In genomic region chr19:6108721-6109633, GRCh38 we compare ENCODE assay signal across 8 cellular contexts. TPM values are rescaled to one million over a fixed set of nuclear protein-coding genes. Genes with fewer than 3 reads are reported as not detected.
DNase-seq lines count a peak whose midpoint lies in the region; ATAC-seq, FAIRE-seq and TF ChIP-seq lines count a peak whose summit lies in the region.

No MANE protein-coding gene starts in this region.

- 5% methylated on average over 42 of the region's 47 CpGs for WGBS in hepatocyte (ENCODE audit: low lambda C conversion rate, missing lambda C conversion rate)

- H4K20me1 ChIP-seq in astrocyte (ENCODE audit: insufficient read depth, low read length), result no peaks in the 10 kb centered on the region
- H4K20me1 ChIP-seq in hepatocyte (ENCODE audit: insufficient read depth, poor library complexity, severe bottlenecking), result no peaks in the 10 kb centered on the region

- H3K9me3 Mint-ChIP-seq in astrocyte (ENCODE audit: unreplicated experiment), result no peaks in the 10 kb centered on the region

- H2AFZ ChIP-seq in astrocyte (ENCODE audit: low read depth, low read length) (peak overlapping the region; percentile 86), hepatocyte (peak overlapping the region; percentile 75)

- H3K9ac ChIP-seq in astrocyte (ENCODE audit: low read length), result peak overlapping the region; percentile 83

- H3K9me2 ChIP-seq in hepatocyte (replicated peaks; ENCODE audit: insufficient read depth), result no peaks in the 10 kb centered on the region

- no peak for TF ChIP-seq CTCF in astrocyte (IDR thresholded peaks at IDR 0.05; ENCODE audit: insufficient read depth, low read depth, low read length)
- TF ChIP-seq CTCF in hepatocyte (IDR thresholded peaks at IDR 0.05; ENCODE audit: poor library complexity), result no peak

- intact Hi-C loops in sciatic nerve (cut with DNase I), result no loop called here

- no peaks in the 10 kb centered on the region for H3K36me3 Mint-ChIP-seq in astrocyte (ENCODE audit: low read depth, unreplicated experiment)

- H3K4me1 Mint-ChIP-seq in astrocyte (ENCODE audit: low read depth, unreplicated experiment), result peaks cover 16% of the 10 kb centered on the region

- H3K36me3 ChIP-seq in astrocyte (ENCODE audit: insufficient read depth, low read length) (no peaks in the 10 kb centered on the region), hepatocyte (replicated peaks; ENCODE audit: insufficient read depth, low read depth) (no peaks in the 10 kb centered on the region)

- H3K27ac ChIP-seq in astrocyte (ENCODE audit: low read depth, low read length), result peak overlapping the region; percentile 57
- no peak overlapping the region for H3K27ac ChIP-seq in hepatocyte

- ATAC-seq in SK-N-SH treated with all-trans-retinoic acid at 6 μM for 48 hours, result peak; percentile 17
- peak; percentile 59 for ATAC-seq in sciatic nerve
- no peak for ATAC-seq in GM18870 (IDR thresholded peaks at IDR 0.05; ENCODE audit: unreplicated experiment)
- ATAC-seq in HG03432 (IDR thresholded peaks at IDR 0.05; ENCODE audit: unreplicated experiment), result no peak

- H3K79me2 ChIP-seq in astrocyte (ENCODE audit: insufficient read depth, low read length), result peaks cover 6% of the 10 kb centered on the region
- H3K79me2 ChIP-seq in hepatocyte, result no peaks in the 10 kb centered on the region

- H3K27me3 Mint-ChIP-seq in astrocyte (ENCODE audit: low read depth, unreplicated experiment), result peaks cover 8% of the 10 kb centered on the region

- H3K27ac Mint-ChIP-seq in astrocyte (ENCODE audit: unreplicated experiment), result peak overlapping the region; percentile 86

- H3K27me3 ChIP-seq in astrocyte (ENCODE audit: insufficient read depth, low read length), result no peaks in the 10 kb centered on the region
- H3K27me3 ChIP-seq in hepatocyte, result peaks cover 5% of the 10 kb centered on the region

- no peak for FAIRE-seq in astrocyte (lab: Jason Lieb, UNC)

- H3K4me1 ChIP-seq in astrocyte (ENCODE audit: insufficient read depth, low read length) (peaks cover 14% of the 10 kb centered on the region), hepatocyte (ENCODE audit: insufficient read depth) (peaks cover 7% of the 10 kb centered on the region)

- H3K4me3 Mint-ChIP-seq in astrocyte (ENCODE audit: unreplicated experiment), result peak overlapping the region; percentile 90

- DNase-seq in NCI-H2171 treated with DMSO at 0.1 percent for 48 hours (lab: John Stamatoyannopoulos, UW) (peak; percentile 56), NCI-H2171 (lab: John Stamatoyannopoulos, UW) (no peak), astrocyte (ENCODE audit: low read depth) (peak; percentile 62), hepatocyte (ENCODE audit: low spot score) (peak; percentile 57), sciatic nerve (ENCODE audit: low spot score) (peak; percentile 83)

- peak overlapping the region; percentile 67 for H3K4me3 ChIP-seq in astrocyte (ENCODE audit: insufficient read depth, low read depth, low read length)
- peak overlapping the region; percentile 62 for H3K4me3 ChIP-seq in hepatocyte

- H3K9me3 ChIP-seq in astrocyte (ENCODE audit: insufficient read depth, low read depth, low read length), result no peaks in the 10 kb centered on the region
- H3K9me3 ChIP-seq in hepatocyte (ENCODE audit: low read depth), result no peaks in the 10 kb centered on the region

- H3K4me2 ChIP-seq in astrocyte (ENCODE audit: low read length) (peak overlapping the region; percentile 95), hepatocyte (peak overlapping the region; percentile 97)

TF ChIP-seq in SK-N-SH treated with all-trans-retinoic acid at 6 μM for 48 hours, 23 proteins besides CTCF, POLR2A, EP300 and RAD21:
- TF ChIP-seq ESRRG (CRISPR knock-in tag; IDR thresholded peaks at IDR 0.05) (no peak), GLIS3 (CRISPR knock-in tag; IDR thresholded peaks at IDR 0.05) (no peak), PPARA (CRISPR knock-in tag; IDR thresholded peaks at IDR 0.05; ENCODE audit: borderline replicate concordance) (no peak), PATZ1 (CRISPR knock-in tag; IDR thresholded peaks at IDR 0.05; ENCODE audit: borderline replicate concordance) (0 out of 2 replicates have a peak, but pooled peaks have one; percentile 22)

RNA-seq across cellular contexts. Expression of gene RFX2, which starts 1.3 kb away (rescaled TPM):
- 3.2 and 3.3 TPM in 2 replicates for total RNA-seq in astrocyte
- 2.3 and 4.0 TPM in 2 replicates for total RNA-seq in hepatocyte
- 4.2 and 4.9 TPM in 2 replicates for polyA plus RNA-seq in hepatocyte
- total RNA-seq in sciatic nerve, result 12.7 TPM

RNA-seq across cellular contexts. Expression of gene ACSBG2, which starts 26.5 kb away (rescaled TPM):
- total RNA-seq in astrocyte (not detected in 2 replicates), hepatocyte (not detected in 2 replicates), sciatic nerve (not detected)
- polyA plus RNA-seq in hepatocyte, result not detected in 2 replicates

Comparison
In these comparisons a context has a peak if more than half of its experiments do, and no peak if none do; other contexts are left out.
1. ATAC-seq: peak in SK-N-SH treated with all-trans-retinoic acid at 6 μM for 48 hours (single experiment) and sciatic nerve (single experiment); none in GM18870 (single experiment) and HG03432 (single experiment).